1 cellular context compared by ENCODE assay signal in the genomic region with DNA sequence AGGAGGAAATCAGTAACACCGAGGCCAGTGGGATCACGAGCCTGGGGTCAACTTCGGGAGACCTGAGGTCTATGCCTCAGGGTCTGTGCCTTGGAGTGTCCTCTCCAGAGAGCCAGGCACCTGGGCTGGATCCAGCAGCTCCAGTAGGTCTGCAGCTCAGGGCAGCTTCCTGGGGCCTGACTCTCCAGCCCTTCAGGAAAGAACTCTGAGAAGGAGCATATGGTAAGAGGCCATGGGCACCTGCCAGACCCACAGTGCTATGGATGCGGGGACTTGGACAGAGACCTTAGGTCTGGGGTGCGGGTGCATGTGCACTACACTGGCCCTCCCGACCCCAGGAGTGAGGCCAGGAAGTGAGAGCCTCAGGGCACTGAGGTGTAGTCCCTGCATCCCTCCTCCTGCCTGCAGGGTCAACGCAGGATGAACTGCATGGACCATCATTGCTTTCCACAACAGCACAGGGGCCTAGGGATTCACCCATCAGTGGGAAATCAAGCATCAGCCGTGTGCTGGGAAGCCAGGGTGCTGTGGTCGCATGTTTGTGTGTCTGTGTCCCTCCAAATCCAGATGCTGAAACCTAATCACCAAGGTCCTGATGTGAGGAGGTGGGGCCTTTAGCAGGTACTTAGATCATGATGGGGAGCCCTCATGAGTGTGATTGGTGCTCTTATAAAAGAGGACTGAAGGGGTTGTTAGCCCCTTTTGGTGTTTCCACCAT.
TF ChIP-seq lines count a peak whose summit lies in the region.

No MANE protein-coding gene starts in this region.

TF ChIP-seq in GM12878, 131 proteins besides CTCF, POLR2A, EP300 and RAD21:
- TF ChIP-seq, protein P1, sequence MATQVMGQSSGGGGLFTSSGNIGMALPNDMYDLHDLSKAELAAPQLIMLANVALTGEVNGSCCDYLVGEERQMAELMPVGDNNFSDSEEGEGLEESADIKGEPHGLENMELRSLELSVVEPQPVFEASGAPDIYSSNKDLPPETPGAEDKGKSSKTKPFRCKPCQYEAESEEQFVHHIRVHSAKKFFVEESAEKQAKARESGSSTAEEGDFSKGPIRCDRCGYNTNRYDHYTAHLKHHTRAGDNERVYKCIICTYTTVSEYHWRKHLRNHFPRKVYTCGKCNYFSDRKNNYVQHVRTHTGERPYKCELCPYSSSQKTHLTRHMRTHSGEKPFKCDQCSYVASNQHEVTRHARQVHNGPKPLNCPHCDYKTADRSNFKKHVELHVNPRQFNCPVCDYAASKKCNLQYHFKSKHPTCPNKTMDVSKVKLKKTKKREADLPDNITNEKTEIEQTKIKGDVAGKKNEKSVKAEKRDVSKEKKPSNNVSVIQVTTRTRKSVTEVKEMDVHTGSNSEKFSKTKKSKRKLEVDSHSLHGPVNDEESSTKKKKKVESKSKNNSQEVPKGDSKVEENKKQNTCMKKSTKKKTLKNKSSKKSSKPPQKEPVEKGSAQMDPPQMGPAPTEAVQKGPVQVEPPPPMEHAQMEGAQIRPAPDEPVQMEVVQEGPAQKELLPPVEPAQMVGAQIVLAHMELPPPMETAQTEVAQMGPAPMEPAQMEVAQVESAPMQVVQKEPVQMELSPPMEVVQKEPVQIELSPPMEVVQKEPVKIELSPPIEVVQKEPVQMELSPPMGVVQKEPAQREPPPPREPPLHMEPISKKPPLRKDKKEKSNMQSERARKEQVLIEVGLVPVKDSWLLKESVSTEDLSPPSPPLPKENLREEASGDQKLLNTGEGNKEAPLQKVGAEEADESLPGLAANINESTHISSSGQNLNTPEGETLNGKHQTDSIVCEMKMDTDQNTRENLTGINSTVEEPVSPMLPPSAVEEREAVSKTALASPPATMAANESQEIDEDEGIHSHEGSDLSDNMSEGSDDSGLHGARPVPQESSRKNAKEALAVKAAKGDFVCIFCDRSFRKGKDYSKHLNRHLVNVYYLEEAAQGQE (IDR thresholded peaks at IDR 0.05; ENCODE audit: low read depth, low read length) = no peak
